Comparison of ENCODE assay signal across 10 cellular contexts in the genomic region with DNA sequence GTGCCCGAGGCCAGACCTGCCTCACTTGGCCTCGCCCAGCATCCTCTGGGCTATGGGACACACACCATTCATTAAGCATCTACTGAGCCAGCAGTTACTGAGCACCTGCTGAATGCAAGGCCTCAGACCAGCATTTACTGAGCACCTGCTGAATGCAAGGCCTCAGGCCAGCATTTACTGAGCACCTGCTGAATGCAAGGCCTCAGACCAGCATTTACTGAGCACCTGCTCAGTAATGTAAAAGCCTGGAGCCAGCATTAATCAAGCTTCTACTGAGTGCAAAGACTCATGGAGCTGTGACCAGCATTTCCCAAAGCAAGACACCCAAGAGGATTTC. TPM values are rescaled to one million over a fixed set of nuclear protein-coding genes. Genes with fewer than 3 reads are reported as not detected.
"Had no signal": no experiment of that assay in that cellular context is flagged by ENCODE, and none has a peak within 500 bp of the region (broad histone marks: within the 10 kb centered on the region; RNA-seq: fewer than 3 reads in every experiment).

No MANE protein-coding gene starts in this region.

- ATAC-seq: HCT116 had no signal

- H2AFZ ChIP-seq: GM23248 had no signal

- H3K36me3 ChIP-seq: HAP-1 had no signal

- H3K9ac ChIP-seq: GM23248 had no signal

- H3K4me3 ChIP-seq: GM23248, HAP-1 had no signal

- FAIRE-seq: HTR-8/SVneo had no signal

- H3K9me3 ChIP-seq: HAP-1 had no signal

- DNase-seq: GM23248, GOT3, KG1 had no signal

- H3K27ac ChIP-seq: GM23248 had no signal

RNA-seq across cellular contexts. Expression of a gene that starts 55.1 kb away (rescaled TPM):
- total RNA-seq: GM23248, H4, H7, HT-29 had no signal
- polyA plus RNA-seq: GM23248, IgD-negative memory B cell had no signal
